Comparison of ENCODE assay signal across 8 cellular contexts in genomic region chr3:187746059-187746453, GRCh38. TPM values are rescaled to one million over a fixed set of nuclear protein-coding genes. Genes with fewer than 3 reads are reported as not detected.
DNase-seq lines count a peak whose midpoint lies in the region; ATAC-seq and TF ChIP-seq lines count a peak whose summit lies in the region.

No MANE protein-coding gene starts in this region.

- DNase-seq in activated naive CD4-positive, alpha-beta T cell treated with Interleukin-2 at 50 U/mL for 16 hours: no peak
- DNase-seq in astrocyte of the cerebellum (ENCODE audit: low read depth) (no peak), lower lobe of right lung (no peak), upper lobe of left lung (no peak), LoVo (ENCODE audit: low spot score) (no peak), mesenteric fat pad (ENCODE audit: low spot score) (no peak)

- H3K27me3 Mint-ChIP-seq in activated naive CD4-positive, alpha-beta T cell treated with anti-CD3 and anti-CD28 coated beads, Interleukin-2, amount 50 U/mL, for 24 hours: no peaks in the 10 kb centered on the region

- H3K36me3 Mint-ChIP-seq in activated naive CD4-positive, alpha-beta T cell treated with anti-CD3 and anti-CD28 coated beads, Interleukin-2, amount 50 U/mL, for 24 hours: no peaks in the 10 kb centered on the region

- TF ChIP-seq POLR2A in upper lobe of left lung (IDR thresholded peaks at IDR 0.05): no peak

- TF ChIP-seq CTCF in astrocyte of the cerebellum (IDR thresholded peaks at IDR 0.05; ENCODE audit: low read depth, low read length, missing control alignments) (no peak), lower lobe of right lung (IDR thresholded peaks at IDR 0.05) (no peak), upper lobe of left lung (IDR thresholded peaks at IDR 0.05) (no peak)

- H3K4me1 Mint-ChIP-seq in activated naive CD4-positive, alpha-beta T cell treated with anti-CD3 and anti-CD28 coated beads, Interleukin-2, amount 50 U/mL, for 24 hours: peaks cover 75% of the 10 kb centered on the region

- peak overlapping the region; percentile 99 for H3K27ac ChIP-seq in lower lobe of right lung
- H3K27ac ChIP-seq in upper lobe of left lung: peak overlapping the region; percentile 97 to 99 (median 98)

- peaks cover 61% of the 10 kb centered on the region for H3K4me1 ChIP-seq in lower lobe of right lung
- peaks cover 28 to 47% (median 36%) of the 10 kb centered on the region in 4 donors for H3K4me1 ChIP-seq in upper lobe of left lung

- H3K27me3 ChIP-seq in lower lobe of right lung (ENCODE audit: low read depth) (no peaks in the 10 kb centered on the region), upper lobe of left lung (no peaks in the 10 kb centered on the region)

- H3K9me3 Mint-ChIP-seq in activated naive CD4-positive, alpha-beta T cell treated with anti-CD3 and anti-CD28 coated beads, Interleukin-2, amount 50 U/mL, for 24 hours: no peaks in the 10 kb centered on the region

- in situ Hi-C loops in astrocyte of the cerebellum (cut with HindIII; ENCODE audit: low sequenced_read_pairs): loop anchor here (5.0 to 25.0 kb wide), 7 partner anchors 76 to 1051 kb away; no protein-coding TSS in a partner anchor

- H3K9me3 ChIP-seq in lower lobe of right lung: no peaks in the 10 kb centered on the region
- no peaks in the 10 kb centered on the region for H3K9me3 ChIP-seq in upper lobe of left lung

- no peak for TF ChIP-seq EP300 in upper lobe of left lung (IDR thresholded peaks at IDR 0.05)

- H3K4me3 Mint-ChIP-seq in activated naive CD4-positive, alpha-beta T cell treated with anti-CD3 and anti-CD28 coated beads, Interleukin-2, amount 50 U/mL, for 24 hours: peak overlapping the region; percentile 99

- ATAC-seq in lower lobe of right lung (no peak), upper lobe of left lung (ENCODE audit: low FRiP score in 2 of 2) (no peak), GM18511 (IDR thresholded peaks at IDR 0.05; ENCODE audit: unreplicated experiment) (no peak)

- no peaks in the 10 kb centered on the region for H3K36me3 ChIP-seq in lower lobe of right lung
- no peaks in the 10 kb centered on the region for H3K36me3 ChIP-seq in upper lobe of left lung

- peak overlapping the region; percentile 100 for H3K27ac Mint-ChIP-seq in activated naive CD4-positive, alpha-beta T cell treated with anti-CD3 and anti-CD28 coated beads, Interleukin-2, amount 50 U/mL, for 24 hours

- intact Hi-C loops in lower lobe of right lung (cut with DNase I): no loop called here

- H3K4me3 ChIP-seq in astrocyte of the cerebellum (ENCODE audit: low read depth, low read length): peak overlapping the region; percentile 87
- H3K4me3 ChIP-seq in lower lobe of right lung: peak overlapping the region; percentile 69
- H3K4me3 ChIP-seq in upper lobe of left lung: peak overlapping the region; percentile 26 to 67 (median 64)

- 8 to 13% methylated on average over 6 of the region's 6 CpGs for WGBS in upper lobe of left lung, 2 donors

RNA-seq across cellular contexts. Expression of gene BCL6, which starts 0.8 kb away (rescaled TPM):
- 123 TPM for total RNA-seq in lower lobe of right lung
- total RNA-seq in upper lobe of left lung: 100 to 1,000 TPM in 4 of 6 donors, 10 to 100 TPM in 2; 80.4 to 268 (median 119) TPM
- 255 TPM for total RNA-seq in mesenteric fat pad

RNA-seq across cellular contexts. Expression of gene RTP2, which starts 43.7 kb away (rescaled TPM):
- total RNA-seq in lower lobe of right lung: not detected
- not detected for total RNA-seq in upper lobe of left lung
- total RNA-seq in mesenteric fat pad: not detected
